ENCODE assay signal across 8 cellular contexts in the genomic region with DNA sequence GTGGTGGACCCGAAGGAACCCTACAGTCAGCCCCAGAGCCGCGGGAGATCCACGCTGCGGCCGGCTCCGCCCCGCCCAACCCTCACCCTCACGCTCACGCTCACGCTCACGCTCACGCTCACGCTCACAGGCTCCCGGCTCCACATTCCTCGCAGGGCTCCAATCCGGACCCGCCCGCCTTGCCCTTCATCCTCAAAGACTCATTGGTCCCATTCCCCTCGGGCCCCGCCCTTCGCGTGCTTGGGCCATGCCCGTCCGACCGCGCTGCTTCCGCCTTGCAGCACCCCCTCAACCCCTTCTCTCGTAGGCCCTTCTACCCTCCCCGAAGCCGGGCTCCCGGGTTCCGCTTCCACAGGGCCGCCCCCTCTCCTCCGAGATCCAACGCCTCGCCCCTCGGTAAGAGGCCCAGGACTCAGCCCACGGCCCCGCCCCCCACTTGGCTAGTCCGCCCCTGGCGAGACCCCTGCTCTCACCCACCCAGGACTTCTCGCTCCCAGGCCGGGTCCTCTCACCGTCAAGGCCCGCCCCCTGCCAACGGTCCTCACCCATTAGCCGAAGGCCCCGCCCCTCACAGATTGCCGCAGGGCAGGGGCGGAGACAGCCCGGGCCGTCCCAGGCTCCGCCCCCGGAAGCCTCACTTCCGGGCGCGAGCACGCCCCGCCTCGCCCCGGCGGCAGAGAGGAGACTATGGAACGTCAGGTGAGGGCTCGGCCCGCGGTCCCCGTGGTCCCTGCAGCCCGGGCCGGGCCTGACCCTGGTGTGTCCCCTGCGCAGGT. TPM values are rescaled to one million over a fixed set of nuclear protein-coding genes. Genes with fewer than 3 reads are reported as not detected.
A peak's percentile ranks its signal among the peaks of the same experiment; 100 is the strongest.
DNase-seq lines count a peak whose midpoint lies in the region; ATAC-seq, FAIRE-seq and TF ChIP-seq lines count a peak whose summit lies in the region.

A gene (plus strand): TSS at position 637 of the 776 bp plus-strand sequence. CDS start 51 bp downstream, at position 688.

- peak within 1 kb of the TSS; percentile 91 for H3K4me3 Mint-ChIP-seq in activated naive CD8-positive, alpha-beta T cell treated with anti-CD3 and anti-CD28 coated beads, Interleukin-2, amount 50 U/mL, for 24 hours

- peaks cover 35% of the 10 kb centered on the region for H3K4me1 Mint-ChIP-seq in activated naive CD8-positive, alpha-beta T cell treated with anti-CD3 and anti-CD28 coated beads, Interleukin-2, amount 50 U/mL, for 24 hours

- TF ChIP-seq CTCF in GM12865 (IDR thresholded peaks at IDR 0.05; ENCODE audit: insufficient read depth, low read depth, low read length, missing control alignments) = no peak

- H3K27ac Mint-ChIP-seq in activated naive CD8-positive, alpha-beta T cell treated with anti-CD3 and anti-CD28 coated beads, Interleukin-2, amount 50 U/mL, for 24 hours = peak within 1 kb of the TSS; percentile 94

- H3K27me3 Mint-ChIP-seq in activated naive CD8-positive, alpha-beta T cell treated with anti-CD3 and anti-CD28 coated beads, Interleukin-2, amount 50 U/mL, for 24 hours = no peaks in the 10 kb centered on the region

- peak within 1 kb of the TSS; percentile 76 for H3K4me3 ChIP-seq in GM12865 (ENCODE audit: low read depth, low read length)

- DNase-seq in GM12865 (ENCODE audit: low read depth) (peak; percentile 99), RCC 7860 (ENCODE audit: low spot score) (peak; percentile 89), left ventricle myocardium superior (peak; percentile 98), retina (peak; percentile 96), NCI-H1105 treated with DMSO at 0.1 percent for 48 hours (lab: John Stamatoyannopoulos, UW) (no peak), DMS153 (lab: John Stamatoyannopoulos, UW) (no peak)
- peak; percentile 98 for DNase-seq in activated naive CD8-positive, alpha-beta T cell treated with anti-CD3 and anti-CD28 coated beads, Interleukin-2, amount 50 U/mL, for 24 hours

- FAIRE-seq in RCC 7860 (lab: Jason Lieb, UNC) = peak; percentile 67

- peak; percentile 79 for ATAC-seq in HG02678 (IDR thresholded peaks at IDR 0.05; ENCODE audit: unreplicated experiment)
- ATAC-seq in activated naive CD8-positive, alpha-beta T cell treated with anti-CD3 and anti-CD28 coated beads, Interleukin-2, amount 50 U/mL, for 24 hours = peak; percentile 91
- ATAC-seq in left ventricle myocardium superior = peak; percentile 94

- peaks cover 20% of the 10 kb centered on the region for H3K36me3 Mint-ChIP-seq in activated naive CD8-positive, alpha-beta T cell treated with anti-CD3 and anti-CD28 coated beads, Interleukin-2, amount 50 U/mL, for 24 hours (ENCODE audit: low read depth)

- intact Hi-C loops in left ventricle myocardium superior (cut with micrococcal nuclease) = loop anchor here (5.0 kb wide), 1 partner anchor 137 kb away; no protein-coding TSS in a partner anchor

- H3K9me3 Mint-ChIP-seq in activated naive CD8-positive, alpha-beta T cell treated with anti-CD3 and anti-CD28 coated beads, Interleukin-2, amount 50 U/mL, for 24 hours = no peaks in the 10 kb centered on the region

RNA-seq across cellular contexts. Expression of the gene that starts here (rescaled TPM):
- total RNA-seq in left ventricle myocardium superior = 113 TPM

Comparison
In these comparisons a context has a peak if more than half of its experiments do, and no peak if none do; other contexts are left out.
1. DNase-seq: peak in GM12865 (single experiment), RCC 7860 (single experiment), activated naive CD8-positive, alpha-beta T cell treated with anti-CD3 and anti-CD28 coated beads, Interleukin-2, amount 50 U/mL, for 24 hours (single experiment), left ventricle myocardium superior (single experiment) and retina (single experiment); none in NCI-H1105 treated with DMSO at 0.1 percent for 48 hours (single experiment) and DMS153 (single experiment).
2. Peak in every context shown above with its lines, with median percentiles within 50 percentile points of each other: ATAC-seq.